Comparison of ENCODE assay signal across 8 cellular contexts in the genomic region with DNA sequence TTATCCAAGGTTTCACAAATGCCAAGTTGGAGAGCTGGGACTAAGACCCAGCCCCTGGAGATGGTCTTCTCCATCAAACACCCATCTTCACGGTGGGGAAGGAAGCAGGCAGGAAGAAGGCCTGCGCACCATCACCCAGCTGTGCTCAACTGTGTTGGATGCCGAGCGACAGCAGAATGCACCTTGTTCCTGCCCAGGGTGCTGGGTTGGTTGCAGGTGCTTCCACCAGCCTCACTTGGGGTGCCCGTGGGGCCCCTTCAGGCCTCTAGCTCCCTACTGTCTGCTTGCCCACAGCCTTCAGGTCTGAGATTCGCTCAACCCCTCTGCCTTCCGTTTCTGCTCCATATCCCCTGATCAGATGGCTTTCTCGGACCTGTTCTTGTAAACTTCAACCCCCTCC. TPM values are rescaled to one million over a fixed set of nuclear protein-coding genes. Genes with fewer than 3 reads are reported as not detected.
"Had no signal": no experiment of that assay in that cellular context is flagged by ENCODE, and none has a peak within 500 bp of the region (broad histone marks: within the 10 kb centered on the region; RNA-seq: fewer than 3 reads in every experiment).

No MANE protein-coding gene starts in this region.

- H3K36me3 Mint-ChIP-seq: IgD-negative memory B cell had no signal

- H3K4me3 ChIP-seq: GM23338 had no signal

- H3K4me2 ChIP-seq: GM23338, KMS-11 had no signal

- DNase-seq: H9, HCEC 1CT, KBM-7 had no signal

- H3K9me3 Mint-ChIP-seq: GM23338 had no signal

- H3K4me3 Mint-ChIP-seq: GM23338, H9, IgD-negative memory B cell had no signal

- H3K27ac Mint-ChIP-seq: GM23338, H9, IgD-negative memory B cell had no signal

- H3K4me1 Mint-ChIP-seq: GM23338, H9 had no signal

- H3K27ac ChIP-seq: HL-60, KMS-11 had no signal

- H2AFZ ChIP-seq: GM23338 had no signal

- ATAC-seq: HepG2 had no signal

- H3K9ac ChIP-seq: KMS-11 had no signal

RNA-seq across cellular contexts. Expression of a gene that starts 42.5 kb away (rescaled TPM):
- total RNA-seq: HepG2 had no signal
- polyA plus RNA-seq: HepG2, IgD-negative memory B cell had no signal
